ENCODE assay signal across 8 cellular contexts in genomic region chr14:100547633-100548294, GRCh38. TPM values are rescaled to one million over a fixed set of nuclear protein-coding genes. Genes with fewer than 3 reads are reported as not detected.
A peak's percentile ranks its signal among the peaks of the same experiment; 100 is the strongest.
DNase-seq lines count a peak whose midpoint lies in the region; ATAC-seq, FAIRE-seq and TF ChIP-seq lines count a peak whose summit lies in the region.

No MANE protein-coding gene starts in this region.

- TF ChIP-seq EP300 in HepG2 (IDR thresholded peaks at IDR 0.05; ENCODE audit: low read depth in 2 of 2, low read length in 2 of 2) (no peak), HepG2 (CRISPR knock-in tag; IDR thresholded peaks at IDR 0.05; ENCODE audit: borderline replicate concordance) (no peak)

- H3K36me3 ChIP-seq in right lobe of liver (no peaks in the 10 kb centered on the region), HepG2 (replicated peaks in 1 of 2; ENCODE audit: control insufficient read depth in 1 of 2, insufficient read depth in 2 of 2, low read length in 2 of 2) (no peaks in the 10 kb centered on the region), neuronal stem cell (replicated peaks in 1 of 2; ENCODE audit: control insufficient read depth in 2 of 2, insufficient read depth in 2 of 2, low read length in 2 of 2) (peaks cover 0 to 6% of the 10 kb centered on the region in 2 donors)

- peak overlapping the region; percentile 40 for H3K23ac ChIP-seq in neuronal stem cell (ENCODE audit: low read depth, low read length, poor library complexity)

- WGBS in right lobe of liver (ENCODE audit: insufficient coverage, low coverage, low lambda C conversion rate, missing lambda C conversion rate) = 39% methylated on average over 7 of the region's 18 CpGs
- 25% methylated on average over 9 of the region's 18 CpGs for WGBS in HepG2 (ENCODE audit: low lambda C conversion rate)
- WGBS in neuronal stem cell (ENCODE audit: extremely low coverage in 2 of 2, insufficient read length in 2 of 2, insufficient replicate concordance in 1 of 2), 2 donors = no CpG with 5 or more reads among the region's 18 CpGs

- H3K4me1 ChIP-seq in right lobe of liver = peaks cover 0 to 4% (median 0%) of the 10 kb centered on the region in 4 donors
- H3K4me1 ChIP-seq in HepG2 (ENCODE audit: insufficient read depth, low read length) = peaks cover 7% of the 10 kb centered on the region; the same call in 1 of the 2 replicates
- peaks cover 4 to 11% of the 10 kb centered on the region in 2 donors for H3K4me1 ChIP-seq in neuronal stem cell (ENCODE audit: control insufficient read depth in 2 of 2, insufficient read depth in 1 of 2, low read depth in 1 of 2, low read length in 2 of 2)

- DNase-seq in right lobe of liver = peak in 1 of 3 donors; percentile 51
- DNase-seq in HepG2 (ENCODE audit: low spot score) = no peak
- peak; percentile 49 for DNase-seq in SHP77 treated with DMSO at 0.1 percent for 48 hours (lab: John Stamatoyannopoulos, UW)
- peak; percentile 68 to 70 for DNase-seq in cardiac fibroblast (ENCODE audit: low read depth in 2 of 2)
- no peak for DNase-seq in neuronal stem cell (ENCODE audit: low spot score)
- DNase-seq in DMS114 treated with DMSO at 0.1 percent for 48 hours (lab: John Stamatoyannopoulos, UW; ENCODE audit: unreplicated experiment) = no peak

- H3K9me3 ChIP-seq in right lobe of liver (no peaks in the 10 kb centered on the region), HepG2 (ENCODE audit: low read length) (no peaks in the 10 kb centered on the region), neuronal stem cell (replicated peaks in 1 of 2; ENCODE audit: control insufficient read depth in 2 of 2, insufficient read depth in 1 of 2, low read depth in 1 of 2, low read length in 2 of 2) (no peaks in the 10 kb centered on the region)

- TF ChIP-seq RAD21 in HepG2 (CRISPR knock-in tag; IDR thresholded peaks at IDR 0.05) = no peak

- POLR2A ChIA-PET in HepG2 (lab: Yijun Ruan, JAX) = no interaction called here

- TF ChIP-seq CTCF in right lobe of liver (IDR thresholded peaks at IDR 0.05) = no peak
- TF ChIP-seq CTCF in HepG2 (CRISPR knock-in tag; IDR thresholded peaks at IDR 0.05) = no peak
- TF ChIP-seq CTCF in cardiac fibroblast (IDR thresholded peaks at IDR 0.05; ENCODE audit: low read depth, low read length) = no peak

- TF ChIP-seq POLR2A in right lobe of liver (IDR thresholded peaks at IDR 0.05) = no peak
- TF ChIP-seq POLR2A in HepG2 (IDR thresholded peaks at IDR 0.05; ENCODE audit: insufficient read depth in 1 of 2, low read depth in 2 of 2, low read length in 2 of 2) = no peak

- H4K20me1 ChIP-seq in HepG2 (ENCODE audit: insufficient read depth, low read length) = no peaks in the 10 kb centered on the region

- H3K14ac ChIP-seq in neuronal stem cell (ENCODE audit: low read length) = no peak overlapping the region

- intact Hi-C loops in right lobe of liver (cut with DNase I) = no loop called here
- intact Hi-C loops in HepG2 (cut with micrococcal nuclease; ENCODE audit: unreplicated experiment) = no loop called here

- peak; percentile 3 to 59 (median 52) for ATAC-seq in right lobe of liver
- ATAC-seq in HepG2 = no peak
- no peak for ATAC-seq in HG03442 (IDR thresholded peaks at IDR 0.05; ENCODE audit: unreplicated experiment)
- ATAC-seq in HG02623 (IDR thresholded peaks at IDR 0.05; ENCODE audit: unreplicated experiment) = no peak

- H3K9ac ChIP-seq in HepG2 (ENCODE audit: insufficient read depth, low read depth, low read length) (no peak overlapping the region), neuronal stem cell (ENCODE audit: low read depth, low read length, poor library complexity) (no peak overlapping the region)

- H4K91ac ChIP-seq in neuronal stem cell (ENCODE audit: low read depth, low read length, poor library complexity) = no peak overlapping the region

- BruUV-seq in HepG2 (replicated peaks; lab: Mats Ljungman, UMichigan) = no TSS peak

- H3K4ac ChIP-seq in neuronal stem cell (ENCODE audit: low read length) = no peak overlapping the region

- H3K4me3 ChIP-seq in right lobe of liver = no peak overlapping the region
- H3K4me3 ChIP-seq in HepG2 (replicated peaks in 1 of 3; ENCODE audit: insufficient read depth in 1 of 3, low read depth in 2 of 3, low read length in 3 of 3) = no peak overlapping the region
- no peak overlapping the region for H3K4me3 ChIP-seq in cardiac fibroblast (replicated peaks in 1 of 2; ENCODE audit: low read depth in 2 of 2, low read length in 2 of 2)
- no peak overlapping the region for H3K4me3 ChIP-seq in neuronal stem cell (ENCODE audit: low read length in 2 of 2)

- H2AK5ac ChIP-seq in neuronal stem cell (ENCODE audit: low read depth, low read length) = peak overlapping the region; percentile 25

- H3K4me2 ChIP-seq in HepG2 (ENCODE audit: low read depth, low read length) (no peak overlapping the region), neuronal stem cell (ENCODE audit: insufficient read depth, low read length, poor library complexity, severe bottlenecking) (no peak overlapping the region)

- H3K79me1 ChIP-seq in neuronal stem cell (ENCODE audit: low read depth, low read length) = peaks cover 2% of the 10 kb centered on the region

- H2AFZ ChIP-seq in HepG2 (ENCODE audit: low read length) (no peak overlapping the region), neuronal stem cell (ENCODE audit: low read length) (no peak overlapping the region)

- no peak for FAIRE-seq in HepG2 (lab: Jason Lieb, UNC)

- in situ Hi-C loops in HepG2 (cut with HindIII; ENCODE audit: extremely low pct_ligation_motif_present, low pct_unique_long_range_greater_than_20kb) = no loop called here

- no peak overlapping the region for H2BK5ac ChIP-seq in neuronal stem cell (ENCODE audit: low read length)

- no peak overlapping the region for H2BK12ac ChIP-seq in neuronal stem cell (ENCODE audit: low read length)

- peak overlapping the region; percentile 15 for H2BK15ac ChIP-seq in neuronal stem cell (ENCODE audit: low read length)

- H3K27ac ChIP-seq in right lobe of liver (no peak overlapping the region), HepG2 (ENCODE audit: extremely low read length, insufficient read depth, low read length) (no peak overlapping the region), neuronal stem cell (replicated peaks; ENCODE audit: low read length) (no peak overlapping the region)

- H2BK120ac ChIP-seq in neuronal stem cell (ENCODE audit: low read depth, low read length) = no peak overlapping the region

- no peaks in the 10 kb centered on the region for H3K79me2 ChIP-seq in HepG2 (ENCODE audit: insufficient read depth, low read length)

- H3K27me3 ChIP-seq in right lobe of liver = no peaks in the 10 kb centered on the region
- peaks cover 24 to 88% of the 10 kb centered on the region in 2 experiments for H3K27me3 ChIP-seq in HepG2 (ENCODE audit: control insufficient read depth in 1 of 2, insufficient read depth in 2 of 2, low read length in 2 of 2)
- H3K27me3 ChIP-seq in neuronal stem cell (ENCODE audit: control insufficient read depth in 3 of 3, insufficient read depth in 3 of 3, low read depth in 1 of 3, low read length in 3 of 3) = peaks cover 0 to 29% (median 9%) of the 10 kb centered on the region in 3 experiments

- CTCF ChIA-PET in HepG2 (lab: Yijun Ruan, JAX; ENCODE audit: low intra/inter-chr PET ratio, low total read pairs) = no interaction called here

- no peak overlapping the region for H3K18ac ChIP-seq in neuronal stem cell (ENCODE audit: low read length)

- H4K8ac ChIP-seq in neuronal stem cell (ENCODE audit: low read depth, low read length) = no peak overlapping the region

TF ChIP-seq in HepG2, 621 proteins besides CTCF, POLR2A, EP300 and RAD21 (continues in another document):
- no peak for TF ChIP-seq CCAR2 (optimal IDR thresholded peaks at IDR 0.05; ENCODE audit: low read depth, low read length)
- no peak for TF ChIP-seq MTA1 (CRISPR knock-in tag; IDR thresholded peaks at IDR 0.05; ENCODE audit: borderline replicate concordance)
- no peak for TF ChIP-seq SP140L (CRISPR knock-in tag; IDR thresholded peaks at IDR 0.05; ENCODE audit: borderline replicate concordance)
- no peak for TF ChIP-seq ZNF44 (CRISPR knock-in tag; IDR thresholded peaks at IDR 0.05)
- no peak for TF ChIP-seq NONO (IDR thresholded peaks at IDR 0.05)
- no peak for TF ChIP-seq NONO (CRISPR knock-in tag; conservative IDR thresholded peaks at IDR 0.05)
- TF ChIP-seq DPF2 (CRISPR knock-in tag; IDR thresholded peaks at IDR 0.05; ENCODE audit: borderline replicate concordance, low read depth) = no peak
- no peak for TF ChIP-seq ZNF577 (CRISPR knock-in tag; IDR thresholded peaks at IDR 0.05; ENCODE audit: borderline replicate concordance, low read depth)
- no peak for TF ChIP-seq ZNF781 (CRISPR knock-in tag; IDR thresholded peaks at IDR 0.05; ENCODE audit: borderline replicate concordance, not compliant biosample characterization)
- no peak for TF ChIP-seq ARNTL (CRISPR knock-in tag; IDR thresholded peaks at IDR 0.05)

RNA-seq across cellular contexts. Expression of gene BEGAIN, which starts 39.5 kb away (rescaled TPM):
- total RNA-seq in right lobe of liver = under 1 TPM; 0.12 to 0.61 (median 0.34) TPM
- total RNA-seq in HepG2 (2016; rRNA removed; fragmentation: Illumina TruSeq; extraction: Trizol) = not detected in 2 replicates
- not detected in 2 replicates for total RNA-seq in HepG2 (2016; cell fraction: cytosol; rRNA removed; fragmentation: Illumina TruSeq; extraction: Trizol; ENCODE audit: low read depth)
- not detected in 2 replicates for total RNA-seq in HepG2 (2016; cell fraction: insoluble cytoplasmic fraction; rRNA removed; fragmentation: Illumina TruSeq; extraction: Trizol)
- not detected in 2 replicates for total RNA-seq in HepG2 (2016; cell fraction: membrane; rRNA removed; fragmentation: Illumina TruSeq; extraction: Trizol)
- total RNA-seq in HepG2 (2016; cell fraction: nucleus; rRNA removed; fragmentation: Illumina TruSeq; extraction: Trizol) = not detected in 2 replicates
- not detected in 2 replicates for polyA plus RNA-seq in HepG2 (2011; rRNA removed)
- polyA plus RNA-seq in HepG2 (2011; cell fraction: cytosol; rRNA removed) = not detected in 2 replicates
- not detected in 2 replicates for polyA plus RNA-seq in HepG2 (2011; cell fraction: nucleus; rRNA removed)
- not detected in 2 replicates for polyA plus RNA-seq in HepG2 (2012)
- polyA plus RNA-seq in HepG2 (2016; cell fraction: cytosol; fragmentation: Illumina TruSeq; extraction: Trizol; ENCODE audit: low read depth) = not detected in 2 replicates
- not detected in 2 replicates for polyA plus RNA-seq in HepG2 (2016; cell fraction: insoluble cytoplasmic fraction; fragmentation: Illumina TruSeq; extraction: Trizol; ENCODE audit: low read depth)
- polyA plus RNA-seq in HepG2 (2016; cell fraction: membrane; fragmentation: Illumina TruSeq; extraction: Trizol; ENCODE audit: low read depth) = not detected in 2 replicates
- not detected in 2 replicates for polyA plus RNA-seq in HepG2 (2016; cell fraction: nucleus; fragmentation: Illumina TruSeq; extraction: Trizol; ENCODE audit: insufficient read depth, low read depth)
- 39.7 TPM in 1 of 2 replicates, not detected in the other for polyA minus RNA-seq in HepG2 (2011; rRNA and poly(A)+ RNA removed; ENCODE audit: low replicate concordance)
- 0.20 TPM in 1 of 2 replicates, not detected in the other for polyA minus RNA-seq in HepG2 (2011; cell fraction: cytosol; rRNA and poly(A)+ RNA removed)
- polyA minus RNA-seq in HepG2 (2011; cell fraction: nucleus; rRNA and poly(A)+ RNA removed) = 0.26 TPM in 1 of 2 replicates, not detected in the other
- 20.9 TPM for polyA plus RNA-seq in neuronal stem cell (2013, experiment 1 of 2)
- 20.1 TPM for polyA plus RNA-seq in neuronal stem cell (2013, experiment 2 of 2)

Comparison
In these comparisons a context has a peak if more than half of its experiments do, and no peak if none do; other contexts are left out.
1. ATAC-seq: peak in right lobe of liver (4 of 4); none in HepG2 (single experiment), HG03442 (single experiment) and HG02623 (single experiment).
2. DNase-seq: peak in SHP77 treated with DMSO at 0.1 percent for 48 hours (single experiment) and cardiac fibroblast (2 of 2); none in HepG2 (single experiment), neuronal stem cell (single experiment) and DMS114 treated with DMSO at 0.1 percent for 48 hours (single experiment).